25 cellular contexts compared by ENCODE assay signal in the genomic region with DNA sequence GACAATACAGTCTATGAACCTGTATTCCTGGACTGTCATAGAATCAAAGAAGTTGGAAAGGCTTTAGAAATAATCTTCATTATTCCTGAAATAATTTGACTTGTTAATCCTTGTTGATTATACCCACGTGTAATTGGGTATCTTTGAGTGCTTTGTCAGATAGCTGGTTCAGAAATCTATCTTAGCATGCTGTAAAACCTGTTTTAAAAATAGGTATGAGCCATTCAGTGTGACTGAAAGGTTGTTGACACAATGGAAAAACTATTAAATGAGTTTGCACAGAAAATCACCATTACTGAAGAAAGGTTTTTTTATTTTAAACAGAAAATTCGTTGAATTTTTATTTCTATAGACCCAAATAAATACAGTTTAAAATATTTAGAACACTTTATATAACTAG. TPM values are rescaled to one million over a fixed set of nuclear protein-coding genes. Genes with fewer than 3 reads are reported as not detected.
A peak's percentile ranks its signal among the peaks of the same experiment; 100 is the strongest.
DNase-seq lines count a peak whose midpoint lies in the region; ATAC-seq, FAIRE-seq and TF ChIP-seq lines count a peak whose summit lies in the region.
"Had no signal": no experiment of that assay in that cellular context is flagged by ENCODE, and none has a peak within 500 bp of the region (broad histone marks: within the 10 kb centered on the region; RNA-seq: fewer than 3 reads in every experiment).

No MANE protein-coding gene starts in this region.

- H3K4me3 ChIP-seq in cardiac muscle cell (no peak overlapping the region), right cardiac atrium (ENCODE audit: low read length) (no peak overlapping the region), epithelial cell of esophagus (ENCODE audit: low read length) (no peak overlapping the region)
- H3K4me3 ChIP-seq: mucosa of descending colon, prostate gland, SK-N-MC, uterus had no signal

- intact Hi-C loops in right cardiac atrium (cut with DNase I), result no loop called here

- TF ChIP-seq CTCF in cardiac muscle cell (IDR thresholded peaks at IDR 0.05; ENCODE audit: low read depth, low read length), result no peak
- no peak for TF ChIP-seq CTCF in epithelial cell of esophagus (IDR thresholded peaks at IDR 0.05; ENCODE audit: insufficient read depth, low read depth, low read length, missing control alignments)

- ATAC-seq in right cardiac atrium (no peak), HG03280 (IDR thresholded peaks at IDR 0.05; ENCODE audit: unreplicated experiment) (no peak), HG03135 (IDR thresholded peaks at IDR 0.05; ENCODE audit: unreplicated experiment) (no peak)
- ATAC-seq: activated CD8-positive, alpha-beta T cell treated with anti-CD3 and anti-CD28 coated beads, Interleukin-2, amount 10 ng/mL, durations not matched to agents 7 days and 5 days; activated T-cell treated with anti-CD3 and anti-CD28 coated beads, Interleukin-2, amount 50 U/mL, for 4 hours; mucosa of descending colon had no signal

- H3K9me3 ChIP-seq in cardiac muscle cell (ENCODE audit: low read depth) (no peaks in the 10 kb centered on the region), right cardiac atrium (ENCODE audit: control insufficient read depth, low read length) (no peaks in the 10 kb centered on the region)
- H3K9me3 ChIP-seq: mucosa of descending colon, prostate gland, uterus had no signal

- H3K27ac ChIP-seq in cardiac muscle cell (peak overlapping the region; percentile 3), right cardiac atrium (ENCODE audit: low read length) (no peak overlapping the region)
- H3K27ac ChIP-seq: prostate gland, SK-N-MC, uterus had no signal

- H3K36me3 ChIP-seq in cardiac muscle cell, result no peaks in the 10 kb centered on the region
- H3K36me3 ChIP-seq: prostate gland, uterus had no signal

- 49% methylated on average over 2 of the region's 2 CpGs for WGBS in right cardiac atrium

- H3K4me1 ChIP-seq in cardiac muscle cell (ENCODE audit: low read depth) (peaks cover 40% of the 10 kb centered on the region), right cardiac atrium (ENCODE audit: control insufficient read depth, insufficient read depth, low read length) (peaks cover 4% of the 10 kb centered on the region)
- H3K4me1 ChIP-seq: prostate gland, uterus had no signal

- H3K27me3 ChIP-seq in cardiac muscle cell (no peaks in the 10 kb centered on the region), right cardiac atrium (ENCODE audit: control insufficient read depth, insufficient read depth) (no peaks in the 10 kb centered on the region)
- H3K27me3 ChIP-seq: uterus had no signal

- DNase-seq in cardiac muscle cell (ENCODE audit: low read depth in 1 of 2, low spot score in 1 of 2) (no peak), right cardiac atrium (no peak), NCI-H526 treated with DMSO at 0.1 percent for 48 hours (lab: John Stamatoyannopoulos, UW) (peak; percentile 45), epithelial cell of esophagus (ENCODE audit: low read depth) (peak; percentile 58), hepatic stellate cell (ENCODE audit: low spot score) (no peak), H54 (ENCODE audit: insufficient read length, low spot score) (no peak)
- DNase-seq: activated CD8-positive, alpha-beta T cell treated with anti-CD3 and anti-CD28 coated beads, Interleukin-2, amount 10 ng/mL, durations not matched to agents 7 days and 5 days; activated naive CD4-positive, alpha-beta T cell treated with anti-CD3 and anti-CD28 coated beads for 36 hours; activated T-cell treated with anti-CD3 and anti-CD28 coated beads, Interleukin-2, amount 50 U/mL, for 4 hours; anterior cingulate cortex; CD4-positive, alpha-beta T cell; DMS79 treated with DMSO at 0.1 percent for 48 hours; effector memory CD4-positive, alpha-beta T cell; glutamatergic neuron; mucosa of descending colon; NCI-H1092 treated with DMSO at 0.1 percent for 48 hours; NCI-H2227 treated with DMSO at 0.1 percent for 48 hours; stimulated activated CD4-positive, alpha-beta T cell treated with anti-CD3 and anti-CD28 coated beads, Interleukin-12 subunit alpha, Interleukin-12 subunit beta, amount 100 ng/mL, for 4 hours; stimulated activated CD8-positive, alpha-beta memory T cell treated with anti-CD3 and anti-CD28 coated beads, Interleukin-4, amount 100 ng/mL, for 48 hours; T-helper 9 cell; uterus had no signal

- TF ChIP-seq POLR2A in H54 (IDR thresholded peaks at IDR 0.05; ENCODE audit: low read depth, low read length), result no peak

- FAIRE-seq in H54 (lab: Jason Lieb, UNC), result no peak

RNA-seq across cellular contexts. Expression of gene PHTF2, which starts 38.7 kb away (rescaled TPM):
- total RNA-seq in cardiac muscle cell, result 27.7 and 36.6 TPM in 2 replicates
- 28.4 and 49.9 TPM in 2 replicates for polyA plus RNA-seq in cardiac muscle cell
- total RNA-seq in right cardiac atrium, result 10 to 100 TPM; 17.9 to 20.3 (median 18.3) TPM
- 8.4 TPM for polyA plus RNA-seq in right cardiac atrium

RNA-seq across cellular contexts. Expression of gene TMEM60, which starts 39.0 kb away (rescaled TPM):
- total RNA-seq in cardiac muscle cell, result 10.6 and 12.6 TPM in 2 replicates
- 42.6 and 44.4 TPM in 2 replicates for polyA plus RNA-seq in cardiac muscle cell
- 1 to 10 TPM; 7.9 to 9.8 (median 9.1) TPM for total RNA-seq in right cardiac atrium
- 16.3 TPM for polyA plus RNA-seq in right cardiac atrium

Comparison
In these comparisons a context has a peak if more than half of its experiments do, and no peak if none do; other contexts are left out.
1. DNase-seq: peak in NCI-H526 treated with DMSO at 0.1 percent for 48 hours (single experiment) and epithelial cell of esophagus (single experiment); none in cardiac muscle cell (0 of 2), right cardiac atrium (0 of 3), hepatic stellate cell (single experiment) and H54 (single experiment).